Comparison of ENCODE assay signal across 22 cellular contexts in genomic region chr5:94916619-94917018, GRCh38.
DNase-seq lines count a peak whose midpoint lies in the region; ATAC-seq and TF ChIP-seq lines count a peak whose summit lies in the region.
"Had no signal": no experiment of that assay in that cellular context is flagged by ENCODE, and none has a peak within 500 bp of the region (broad histone marks: within the 10 kb centered on the region; RNA-seq: fewer than 3 reads in every experiment).

No MANE protein-coding gene starts in this region.

- H3K4me1 ChIP-seq in prostate gland (replicated peaks): no peaks in the 10 kb centered on the region
- H3K4me1 ChIP-seq: BE2C had no signal

- DNase-seq in SIG-M5 treated with dmso at 0.1 percent for 504 hours (lab: John Stamatoyannopoulos, UW; ENCODE audit: unreplicated experiment) (peak; percentile 46), SIG-M5 (lab: John Stamatoyannopoulos, UW) (no peak), epithelial cell of prostate (ENCODE audit: low read depth, low spot score) (peak; percentile 27), prostate gland (ENCODE audit: low spot score) (peak; percentile 43)
- no peak for DNase-seq in stimulated activated CD4-positive, alpha-beta T cell treated with anti-CD3 and anti-CD28 coated beads, Interleukin-4, amount 100 ng/mL, for 1 hour
- DNase-seq: 8988T; ACHN; BE2C; CD8-positive, alpha-beta memory T cell; DMS79 treated with DMSO at 0.1 percent for 48 hours; GF-D8; NCI-H1092 treated with DMSO at 0.1 percent for 48 hours; NCI-H1436; NCI-H187; NCI-H446 treated with DMSO at 0.1 percent for 48 hours; NCI-H526; NCI-H82; NK-92 treated with Interleukin-12 subunit alpha and Interleukin-12 subunit beta, amount 100 ng/mL, for 24 hours; Right ventricle myocardium superior; RPMI8226 had no signal

- H3K4me3 ChIP-seq in prostate gland: no peak overlapping the region

- no peak for TF ChIP-seq POLR2A in prostate gland (IDR thresholded peaks at IDR 0.05)

- no peak for ATAC-seq in HG03196 (IDR thresholded peaks at IDR 0.05; ENCODE audit: unreplicated experiment)
- no peak for ATAC-seq in HG03175 (IDR thresholded peaks at IDR 0.05; ENCODE audit: unreplicated experiment)

- no peak overlapping the region for H3K27ac ChIP-seq in epithelial cell of prostate
- no peak overlapping the region for H3K27ac ChIP-seq in prostate gland

- intact Hi-C loops in prostate gland (cut with DNase I): no loop called here

- H3K27me3 ChIP-seq in prostate gland (replicated peaks; ENCODE audit: insufficient read depth): no peaks in the 10 kb centered on the region
- H3K27me3 ChIP-seq: BE2C had no signal

- H3K36me3 ChIP-seq in prostate gland: no peaks in the 10 kb centered on the region
- H3K36me3 ChIP-seq: BE2C had no signal

- WGBS in prostate gland: 52% methylated on average over 2 of the region's 2 CpGs

- H3K9me3 ChIP-seq in prostate gland: no peaks in the 10 kb centered on the region
- H3K9me3 ChIP-seq: BE2C had no signal

- no peak for TF ChIP-seq CTCF in prostate gland (IDR thresholded peaks at IDR 0.05)

Comparison
In these comparisons a context has a peak if more than half of its experiments do, and no peak if none do; other contexts are left out.
1. DNase-seq: peak in SIG-M5 treated with dmso at 0.1 percent for 504 hours (single experiment), epithelial cell of prostate (single experiment) and prostate gland (single experiment); none in SIG-M5 (single experiment) and stimulated activated CD4-positive, alpha-beta T cell treated with anti-CD3 and anti-CD28 coated beads, Interleukin-4, amount 100 ng/mL, for 1 hour (single experiment).